17 cellular contexts compared by ENCODE assay signal in the genomic region with DNA sequence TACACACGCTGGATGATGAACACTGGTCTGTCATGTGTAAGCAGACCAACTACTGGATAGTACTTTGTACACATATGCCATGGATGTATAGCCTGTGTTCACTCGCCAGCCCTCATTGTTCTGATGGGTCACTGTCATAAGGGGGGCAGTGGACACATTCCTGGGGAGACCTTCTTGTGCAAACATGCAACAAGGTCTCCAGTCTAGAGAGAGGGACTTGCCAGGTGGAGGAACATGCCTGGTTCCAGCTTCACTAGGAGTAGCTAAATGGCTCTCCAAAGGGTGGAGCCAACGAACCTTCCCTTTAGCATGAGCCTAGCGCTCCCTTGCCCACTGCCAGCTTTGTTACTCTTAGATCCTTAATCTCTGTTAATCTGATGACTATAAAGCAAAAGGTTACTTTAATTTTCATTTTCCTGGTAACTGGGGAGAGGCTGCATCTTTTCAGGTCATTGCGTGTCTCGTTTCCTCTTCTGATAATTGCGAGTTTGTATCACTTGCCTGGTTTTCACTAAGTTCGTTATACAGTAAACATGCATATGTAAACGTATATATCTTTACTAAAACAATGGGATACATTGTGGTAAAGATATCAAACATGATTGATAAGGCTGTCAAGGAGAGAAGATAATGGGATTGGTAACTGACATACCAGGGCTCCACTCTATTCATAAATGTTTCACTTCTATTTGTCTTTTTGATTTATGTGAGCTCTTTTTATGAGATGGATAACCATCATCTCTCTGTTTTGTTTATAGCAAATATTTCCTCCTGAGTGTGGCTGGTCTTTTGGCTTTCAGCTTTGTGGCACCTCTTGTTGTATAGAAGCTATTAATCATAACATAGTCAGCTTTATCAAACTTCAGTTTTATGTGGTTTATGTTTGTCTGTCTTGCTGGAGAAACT.
A peak's percentile ranks its signal among the peaks of the same experiment; 100 is the strongest.
DNase-seq lines count a peak whose midpoint lies in the region; ATAC-seq and TF ChIP-seq lines count a peak whose summit lies in the region.
"Had no signal": no experiment of that assay in that cellular context is flagged by ENCODE, and none has a peak within 500 bp of the region (broad histone marks: within the 10 kb centered on the region; RNA-seq: fewer than 3 reads in every experiment).

No MANE protein-coding gene starts in this region.

- no peak overlapping the region for H3K27ac Mint-ChIP-seq in stimulated activated memory B cell treated with anti-CD40 and anti-IgM and Interleukin-4, amounts not matched to agents 10 μg/mL and 1 μg/mL and 100 μg/mL, for 72 hours
- H3K27ac Mint-ChIP-seq: B cell; CD4-positive, CD25-positive, alpha-beta regulatory T cell had no signal

- no peak for ATAC-seq in stimulated activated memory B cell treated with anti-CD40 and anti-IgM and Interleukin-4, amounts not matched to agents 10 μg/mL and 1 μg/mL and 100 μg/mL, for 72 hours
- no peak for ATAC-seq in GM21515 (IDR thresholded peaks at IDR 0.05; ENCODE audit: unreplicated experiment)

- H3K27me3 Mint-ChIP-seq in stimulated activated memory B cell treated with anti-CD40 and anti-IgM and Interleukin-4, amounts not matched to agents 10 μg/mL and 1 μg/mL and 100 μg/mL, for 72 hours, result peaks cover 17% of the 10 kb centered on the region
- H3K27me3 Mint-ChIP-seq: B cell; CD4-positive, CD25-positive, alpha-beta regulatory T cell had no signal

- DNase-seq in NCI-H82 (lab: John Stamatoyannopoulos, UW) (peak; percentile 39), NCI-H82 treated with DMSO at 0.1 percent for 48 hours (lab: John Stamatoyannopoulos, UW; ENCODE audit: unreplicated experiment) (no peak), NCI-H748 treated with DMSO at 0.1 percent for 48 hours (lab: John Stamatoyannopoulos, UW) (peak; percentile 56), esophagus muscularis mucosa (ENCODE audit: extremely low spot score) (peak; percentile 91), esophagus squamous epithelium (lab: John Stamatoyannopoulos, UW) (no peak), uterus (no peak)
- DNase-seq: Calu3; CD4-positive, CD25-positive, alpha-beta regulatory T cell; HCEC 1CT; KBM-7; NCI-H1436; NCI-H524 had no signal

- TF ChIP-seq CTCF in esophagus muscularis mucosa (IDR thresholded peaks at IDR 0.05), result no peak
- TF ChIP-seq CTCF in esophagus squamous epithelium (IDR thresholded peaks at IDR 0.05), result no peak
- TF ChIP-seq CTCF in uterus (IDR thresholded peaks at IDR 0.05), result no peak

- no peaks in the 10 kb centered on the region for H3K4me1 Mint-ChIP-seq in stimulated activated memory B cell treated with anti-CD40 and anti-IgM and Interleukin-4, amounts not matched to agents 10 μg/mL and 1 μg/mL and 100 μg/mL, for 72 hours
- H3K4me1 Mint-ChIP-seq: B cell; CD4-positive, CD25-positive, alpha-beta regulatory T cell had no signal

- intact Hi-C loops in esophagus muscularis mucosa (cut with DNase I) (no loop called here), esophagus squamous epithelium (cut with DNase I) (no loop called here), uterus (cut with DNase I; ENCODE audit: low total_unique reads) (no loop called here)

- H3K4me1 ChIP-seq in esophagus muscularis mucosa (no peaks in the 10 kb centered on the region), esophagus squamous epithelium (no peaks in the 10 kb centered on the region), uterus (no peaks in the 10 kb centered on the region)
- H3K4me1 ChIP-seq: SJSA1 had no signal

- H3K36me3 ChIP-seq in esophagus muscularis mucosa, result no peaks in the 10 kb centered on the region
- H3K36me3 ChIP-seq in esophagus squamous epithelium, result no peaks in the 10 kb centered on the region
- H3K36me3 ChIP-seq in uterus, result no peaks in the 10 kb centered on the region
- H3K36me3 ChIP-seq: SJSA1 had no signal

- no peaks in the 10 kb centered on the region for H3K36me3 Mint-ChIP-seq in stimulated activated memory B cell treated with anti-CD40 and anti-IgM and Interleukin-4, amounts not matched to agents 10 μg/mL and 1 μg/mL and 100 μg/mL, for 72 hours
- H3K36me3 Mint-ChIP-seq: CD4-positive, CD25-positive, alpha-beta regulatory T cell had no signal

- H3K27me3 ChIP-seq in esophagus muscularis mucosa, result peaks cover 0 to 48% (median 0%) of the 10 kb centered on the region in 4 donors
- H3K27me3 ChIP-seq in esophagus squamous epithelium, result peaks cover 0 to 12% (median 0%) of the 10 kb centered on the region in 4 donors
- H3K27me3 ChIP-seq in uterus, result no peaks in the 10 kb centered on the region
- H3K27me3 ChIP-seq: SJSA1 had no signal

- H3K4me3 ChIP-seq in esophagus muscularis mucosa (no peak overlapping the region), esophagus squamous epithelium (no peak overlapping the region), uterus (no peak overlapping the region)
- H3K4me3 ChIP-seq: SJSA1 had no signal

- no peak for TF ChIP-seq EP300 in esophagus muscularis mucosa (IDR thresholded peaks at IDR 0.05)

- TF ChIP-seq POLR2A in esophagus muscularis mucosa (IDR thresholded peaks at IDR 0.05; ENCODE audit: low read depth) (no peak), esophagus squamous epithelium (IDR thresholded peaks at IDR 0.05) (no peak), uterus (IDR thresholded peaks at IDR 0.05) (no peak)

- 67% methylated on average over 9 of the region's 9 CpGs for WGBS in esophagus muscularis mucosa
- WGBS in esophagus squamous epithelium, 2 donors, result 33 to 52% methylated on average over 9 of the region's 9 CpGs

- H3K9me3 Mint-ChIP-seq in stimulated activated memory B cell treated with anti-CD40 and anti-IgM and Interleukin-4, amounts not matched to agents 10 μg/mL and 1 μg/mL and 100 μg/mL, for 72 hours, result peaks cover 3% of the 10 kb centered on the region

- no peak overlapping the region for H3K4me3 Mint-ChIP-seq in stimulated activated memory B cell treated with anti-CD40 and anti-IgM and Interleukin-4, amounts not matched to agents 10 μg/mL and 1 μg/mL and 100 μg/mL, for 72 hours
- H3K4me3 Mint-ChIP-seq: B cell; CD4-positive, CD25-positive, alpha-beta regulatory T cell had no signal

- H3K9me3 ChIP-seq in esophagus muscularis mucosa (no peaks in the 10 kb centered on the region), esophagus squamous epithelium (no peaks in the 10 kb centered on the region), uterus (no peaks in the 10 kb centered on the region)
- H3K9me3 ChIP-seq: SJSA1 had no signal

- H3K27ac ChIP-seq in esophagus muscularis mucosa (replicated peaks in 1 of 4) (no peak overlapping the region), esophagus squamous epithelium (no peak overlapping the region), uterus (no peak overlapping the region)
- H3K27ac ChIP-seq: 22Rv1, SJSA1 had no signal

Comparison
In these comparisons a context has a peak if more than half of its experiments do, and no peak if none do; other contexts are left out.
1. DNase-seq: peak in NCI-H82 (single experiment), NCI-H748 treated with DMSO at 0.1 percent for 48 hours (single experiment) and esophagus muscularis mucosa (single experiment); none in NCI-H82 treated with DMSO at 0.1 percent for 48 hours (single experiment), esophagus squamous epithelium (single experiment) and uterus (0 of 2).